In the genomic region with DNA sequence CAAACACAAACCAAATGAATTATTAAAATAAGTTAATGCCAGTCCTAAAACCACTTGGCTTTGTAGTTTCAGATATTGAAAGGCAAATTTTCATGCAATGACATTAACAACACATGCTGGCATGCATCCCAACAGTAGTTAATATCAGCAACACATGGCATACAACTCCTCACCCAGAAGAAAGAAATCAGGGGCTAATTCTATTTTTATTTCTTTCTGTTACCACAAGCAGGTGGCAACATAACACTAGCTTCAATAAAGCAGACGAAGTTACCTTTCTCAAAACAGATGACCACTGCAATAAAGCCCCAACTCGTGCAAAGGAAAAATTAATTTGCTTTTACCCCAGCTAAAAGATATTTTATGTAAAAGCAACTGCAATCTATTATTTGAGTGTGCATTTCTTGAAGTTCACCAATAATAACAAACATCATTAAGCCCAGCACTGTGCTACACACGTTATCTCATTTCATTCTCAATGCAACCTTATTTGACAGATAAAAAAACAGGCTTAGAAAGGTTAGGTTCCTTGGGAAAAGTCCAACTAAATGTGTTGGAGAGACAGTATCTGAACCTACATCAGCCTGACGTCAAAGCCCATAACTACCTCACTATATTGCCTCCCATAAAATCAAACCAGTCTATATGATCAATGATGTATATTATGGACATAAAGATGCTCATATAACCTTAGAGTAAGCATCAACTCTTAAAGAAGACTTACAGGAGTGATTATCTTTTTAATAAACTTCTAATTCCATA, we compare ENCODE assay signal across 8 cellular contexts. TPM values are rescaled to one million over a fixed set of nuclear protein-coding genes. Genes with fewer than 3 reads are reported as not detected.
A peak's percentile ranks its signal among the peaks of the same experiment; 100 is the strongest.
DNase-seq lines count a peak whose midpoint lies in the region; ATAC-seq and TF ChIP-seq lines count a peak whose summit lies in the region.

No MANE protein-coding gene starts in this region.

- H3K4me1 ChIP-seq in hepatocyte (ENCODE audit: insufficient read depth): peaks cover 25% of the 10 kb centered on the region
- H3K4me1 ChIP-seq in tibial artery: peaks cover 0 to 54% (median 30%) of the 10 kb centered on the region in 4 donors
- peaks cover 39 to 44% of the 10 kb centered on the region in 2 donors for H3K4me1 ChIP-seq in thyroid gland

- no peaks in the 10 kb centered on the region for H3K9me3 Mint-ChIP-seq in activated naive CD4-positive, alpha-beta T cell treated with anti-CD3 and anti-CD28 coated beads, Interleukin-2, amount 10 ng/mL, durations not matched to agents 7 days and 5 days
- H3K9me3 Mint-ChIP-seq in activated naive CD4-positive, alpha-beta T cell treated with anti-CD3 and anti-CD28 coated beads, Interleukin-2, amount 50 U/mL, for 72 hours: no peaks in the 10 kb centered on the region

- no peaks in the 10 kb centered on the region for H3K36me3 ChIP-seq in hepatocyte (replicated peaks; ENCODE audit: insufficient read depth, low read depth)
- no peaks in the 10 kb centered on the region for H3K36me3 ChIP-seq in tibial artery
- no peaks in the 10 kb centered on the region for H3K36me3 ChIP-seq in thyroid gland

- H3K9me3 ChIP-seq in hepatocyte (ENCODE audit: low read depth): no peaks in the 10 kb centered on the region
- H3K9me3 ChIP-seq in tibial artery: no peaks in the 10 kb centered on the region
- H3K9me3 ChIP-seq in thyroid gland: no peaks in the 10 kb centered on the region

- H3K4me3 ChIP-seq in hepatocyte: peak overlapping the region; percentile 86
- peak overlapping the region; percentile 81 to 90 for H3K4me3 ChIP-seq in tibial artery
- H3K4me3 ChIP-seq in thyroid gland (replicated peaks in 1 of 3): no peak overlapping the region

- no peak overlapping the region for H2AFZ ChIP-seq in hepatocyte

- peak overlapping the region; percentile 39 for H3K4me3 Mint-ChIP-seq in activated naive CD4-positive, alpha-beta T cell treated with anti-CD3 and anti-CD28 coated beads, Interleukin-2, amount 10 ng/mL, durations not matched to agents 7 days and 5 days

- TF ChIP-seq CTCF in VCaP (conservative IDR thresholded peaks at IDR 0.05): peak; percentile 55
- no peak for TF ChIP-seq CTCF in hepatocyte (IDR thresholded peaks at IDR 0.05; ENCODE audit: poor library complexity)
- TF ChIP-seq CTCF in tibial artery (IDR thresholded peaks at IDR 0.05): no peak
- no peak for TF ChIP-seq CTCF in thyroid gland (IDR thresholded peaks at IDR 0.05)

- CTCF ChIA-PET in activated naive CD4-positive, alpha-beta T cell treated with anti-CD3 and anti-CD28 coated beads, Interleukin-2, amount 10 ng/mL, durations not matched to agents 7 days and 5 days (lab: Charles Lee): interaction anchor here (1.2 to 3.1 kb wide), 2 partner anchors 14 to 194 kb away, joined by 5 to 18 read pairs; no protein-coding TSS in a partner anchor

- WGBS in hepatocyte (ENCODE audit: low lambda C conversion rate, missing lambda C conversion rate): 34% methylated on average over 4 of the region's 4 CpGs
- WGBS in thyroid gland, 2 donors: 31 to 36% methylated on average over 4 of the region's 4 CpGs

- H3K27ac ChIP-seq in VCaP: peak overlapping the region; percentile 99
- H3K27ac ChIP-seq in hepatocyte: peak overlapping the region; percentile 97
- peak overlapping the region; percentile 87 to 98 for H3K27ac ChIP-seq in tibial artery
- H3K27ac ChIP-seq in thyroid gland: no peak overlapping the region

- TF ChIP-seq POLR2A in thyroid gland (IDR thresholded peaks at IDR 0.05): no peak

- no peak overlapping the region for H3K27ac Mint-ChIP-seq in activated naive CD4-positive, alpha-beta T cell treated with anti-CD3 and anti-CD28 coated beads, Interleukin-2, amount 10 ng/mL, durations not matched to agents 7 days and 5 days
- H3K27ac Mint-ChIP-seq in activated naive CD4-positive, alpha-beta T cell treated with anti-CD3 and anti-CD28 coated beads, Interleukin-2, amount 50 U/mL, for 72 hours: no peak overlapping the region

- intact Hi-C loops in tibial artery (cut with DNase I; ENCODE audit: low total_unique reads) (loop anchor here (5.0 kb wide), 1 partner anchor 120 kb away; a partner anchor contains a TSS), thyroid gland (cut with DNase I) (no loop called here)

- no peaks in the 10 kb centered on the region for H3K9me2 ChIP-seq in hepatocyte (replicated peaks; ENCODE audit: insufficient read depth)

- peaks cover 62% of the 10 kb centered on the region for H4K20me1 ChIP-seq in hepatocyte (ENCODE audit: insufficient read depth, poor library complexity, severe bottlenecking)

- peaks cover 69% of the 10 kb centered on the region for H3K79me2 ChIP-seq in hepatocyte

- peaks cover 4% of the 10 kb centered on the region for H3K27me3 Mint-ChIP-seq in activated naive CD4-positive, alpha-beta T cell treated with anti-CD3 and anti-CD28 coated beads, Interleukin-2, amount 10 ng/mL, durations not matched to agents 7 days and 5 days

- no peak for ATAC-seq in activated naive CD4-positive, alpha-beta T cell treated with anti-CD3 and anti-CD28 coated beads, Interleukin-2, amount 50 U/mL, for 72 hours
- no peak for ATAC-seq in HG03354 (IDR thresholded peaks at IDR 0.05; ENCODE audit: poor library complexity, severe bottlenecking, unreplicated experiment)

- DNase-seq in activated naive CD4-positive, alpha-beta T cell treated with anti-CD3 and anti-CD28 coated beads, Interleukin-2, amount 10 ng/mL, durations not matched to agents 7 days and 5 days: no peak
- DNase-seq in activated naive CD4-positive, alpha-beta T cell treated with anti-CD3 and anti-CD28 coated beads, Interleukin-2, amount 50 U/mL, for 72 hours (ENCODE audit: low spot score in 2 of 2): no peak
- DNase-seq in hepatocyte (ENCODE audit: low spot score) (no peak), tibial artery (no peak), NCI-H774 (lab: John Stamatoyannopoulos, UW) (no peak), thyroid gland (no peak)

- peaks cover 51% of the 10 kb centered on the region for H3K4me1 Mint-ChIP-seq in activated naive CD4-positive, alpha-beta T cell treated with anti-CD3 and anti-CD28 coated beads, Interleukin-2, amount 10 ng/mL, durations not matched to agents 7 days and 5 days

- no peaks in the 10 kb centered on the region for H3K27me3 ChIP-seq in hepatocyte
- no peaks in the 10 kb centered on the region for H3K27me3 ChIP-seq in tibial artery
- no peaks in the 10 kb centered on the region for H3K27me3 ChIP-seq in thyroid gland

- H3K4me2 ChIP-seq in hepatocyte: peak overlapping the region; percentile 90

- H3K36me3 Mint-ChIP-seq in activated naive CD4-positive, alpha-beta T cell treated with anti-CD3 and anti-CD28 coated beads, Interleukin-2, amount 10 ng/mL, durations not matched to agents 7 days and 5 days: peaks cover 22% of the 10 kb centered on the region
- H3K36me3 Mint-ChIP-seq in activated naive CD4-positive, alpha-beta T cell treated with anti-CD3 and anti-CD28 coated beads, Interleukin-2, amount 50 U/mL, for 72 hours: peaks cover 12 to 20% of the 10 kb centered on the region in 2 donors

RNA-seq across cellular contexts. Expression of a gene that starts 2.8 kb away (rescaled TPM):
- 100 to 1,000 TPM in 1 of 2 donors, 10 to 100 TPM in 1; 93.8 to 125 TPM for total RNA-seq in activated naive CD4-positive, alpha-beta T cell treated with anti-CD3 and anti-CD28 coated beads, Interleukin-2, amount 50 U/mL, for 72 hours
- total RNA-seq in hepatocyte (96.5 and 109 TPM in 2 replicates), thyroid gland (100 to 1,000 TPM; 109 to 180 (median 131) TPM)
- 48.4 and 49.5 TPM in 2 replicates for polyA plus RNA-seq in hepatocyte

Comparison
In these comparisons a context has a peak if more than half of its experiments do, and no peak if none do; other contexts are left out.
1. H3K27ac ChIP-seq: peak in VCaP (single experiment), hepatocyte (single experiment) and tibial artery (2 of 2); none in thyroid gland (0 of 3).
2. H3K4me3 ChIP-seq: peak in hepatocyte (single experiment) and tibial artery (2 of 2); none in thyroid gland (0 of 3).